8 cellular contexts compared by ENCODE assay signal in the genomic region with DNA sequence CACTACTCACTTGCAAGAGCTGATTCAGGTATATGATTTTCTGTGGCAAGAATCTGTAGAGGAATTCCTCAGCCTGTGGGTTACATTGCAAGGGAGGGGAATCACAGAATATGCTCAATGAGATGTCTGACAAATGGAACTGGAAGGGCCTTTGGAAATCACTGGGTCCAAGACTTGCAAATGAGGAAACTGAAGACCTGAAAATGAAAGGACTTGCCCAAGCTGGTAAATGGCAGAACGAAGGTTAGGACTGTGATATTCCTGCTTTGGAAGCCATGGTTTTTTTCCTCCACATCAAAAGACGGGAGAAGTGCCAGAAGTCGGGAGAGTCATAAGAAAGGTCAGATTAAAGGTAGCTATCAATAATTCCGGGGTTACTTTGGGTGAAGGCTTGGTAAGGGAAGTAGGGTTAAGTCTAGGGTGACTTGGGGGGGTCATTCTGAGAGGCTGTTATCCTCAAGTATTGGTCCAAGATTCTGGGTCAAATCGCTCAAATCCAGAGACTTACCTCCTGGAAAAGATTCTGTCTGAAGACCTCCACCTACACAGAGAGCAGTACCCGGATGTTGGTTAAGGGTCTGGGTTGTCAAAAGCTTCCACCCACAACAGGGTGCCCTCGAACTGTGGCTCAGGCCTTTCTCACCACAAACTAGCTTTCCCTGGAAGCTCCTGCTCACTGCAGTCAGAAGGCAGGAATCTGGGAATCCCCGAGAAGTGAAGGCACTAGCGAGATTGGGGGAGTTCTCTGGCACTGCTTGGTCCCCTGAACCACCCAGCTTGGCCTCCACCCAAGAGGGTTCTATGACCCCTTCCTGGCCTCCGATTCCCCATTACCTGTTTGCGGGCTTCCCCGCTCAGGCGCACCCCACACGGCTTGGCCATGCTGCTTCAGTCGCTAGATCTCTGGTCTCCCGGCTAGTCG. TPM values are rescaled to one million over a fixed set of nuclear protein-coding genes. Genes with fewer than 3 reads are reported as not detected.
A peak's percentile ranks its signal among the peaks of the same experiment; 100 is the strongest.
DNase-seq lines count a peak whose midpoint lies in the region; ATAC-seq, FAIRE-seq and TF ChIP-seq lines count a peak whose summit lies in the region.

A gene with protein sequence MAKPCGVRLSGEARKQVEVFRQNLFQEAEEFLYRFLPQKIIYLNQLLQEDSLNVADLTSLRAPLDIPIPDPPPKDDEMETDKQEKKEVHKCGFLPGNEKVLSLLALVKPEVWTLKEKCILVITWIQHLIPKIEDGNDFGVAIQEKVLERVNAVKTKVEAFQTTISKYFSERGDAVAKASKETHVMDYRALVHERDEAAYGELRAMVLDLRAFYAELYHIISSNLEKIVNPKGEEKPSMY (minus strand): TSS at position 911 of the 922 bp plus-strand sequence. CDS start 29 bp downstream, at position 882.

- peak within 1 kb of the TSS; percentile 99 for H3K4me3 Mint-ChIP-seq in osteocyte (ENCODE audit: unreplicated experiment)

- H3K9me3 ChIP-seq in A549 = no peaks in the 10 kb centered on the region
- no peaks in the 10 kb centered on the region for H3K9me3 ChIP-seq in WERI-Rb-1 (ENCODE audit: severe bottlenecking)

- H3K9me3 Mint-ChIP-seq in osteocyte (ENCODE audit: unreplicated experiment) = no peaks in the 10 kb centered on the region

- H3K4me1 Mint-ChIP-seq in osteocyte (ENCODE audit: unreplicated experiment) = peaks cover 30% of the 10 kb centered on the region

- peak; percentile 71 for TF ChIP-seq POLR2A in A549 (IDR thresholded peaks at IDR 0.05; ENCODE audit: low read length)

- H3K36me3 Mint-ChIP-seq in osteocyte (ENCODE audit: unreplicated experiment) = peaks cover 16% of the 10 kb centered on the region

- no peak for FAIRE-seq in A549 (lab: Jason Lieb, UNC)
- FAIRE-seq in frontal cortex (lab: Jason Lieb, UNC) = no peak

- H3K4me3 ChIP-seq in A549 (peak within 1 kb of the TSS; percentile 89), WERI-Rb-1 (ENCODE audit: low read depth, low read length) (peak within 1 kb of the TSS; percentile 83)

- 3% methylated on average over 17 of the region's 17 CpGs for WGBS in A549 (ENCODE audit: missing lambda C conversion rate)

- H3K36me3 ChIP-seq in WERI-Rb-1 = peaks cover 41% of the 10 kb centered on the region

- peak; percentile 0 to 1; a peak in 2 of 6 replicates for ATAC-seq in A549
- no peak for ATAC-seq in HG03135 (IDR thresholded peaks at IDR 0.05; ENCODE audit: unreplicated experiment)

- CTCF ChIA-PET in A549 (lab: Yijun Ruan, JAX) = interaction anchor here (0.6 to 12.6 kb wide), 12 partner anchors 9 to 825 kb away, joined by 3 to 168 read pairs (median 3); a partner anchor contains a TSS

- H3K27ac ChIP-seq in A549 (peak within 1 kb of the TSS; percentile 91 to 98), WERI-Rb-1 (peak within 1 kb of the TSS; percentile 76)

- TF ChIP-seq CTCF in A549 (IDR thresholded peaks at IDR 0.05) (no peak), WERI-Rb-1 (IDR thresholded peaks at IDR 0.05; ENCODE audit: low read depth, low read length) (no peak), osteocyte (IDR thresholded peaks at IDR 0.05) (no peak), GM10266 (IDR thresholded peaks at IDR 0.05; ENCODE audit: control insufficient read depth, insufficient read depth, low read depth, missing control alignments) (no peak)

- POLR2A ChIA-PET in A549 (lab: Yijun Ruan, JAX) = interaction anchor here (0.6 to 2.5 kb wide), 10 partner anchors 10 to 888 kb away, joined by 3 to 18 read pairs (median 4); a partner anchor contains a TSS

- no peak for TF ChIP-seq EP300 in A549 (IDR thresholded peaks at IDR 0.05)

- peak within 1 kb of the TSS; percentile 85 for H3K4me2 ChIP-seq in A549

- H3K27ac Mint-ChIP-seq in osteocyte (ENCODE audit: unreplicated experiment) = peak within 1 kb of the TSS; percentile 99

- H3K4me1 ChIP-seq in A549 = peaks cover 18% of the 10 kb centered on the region

- TF ChIP-seq RAD21 in A549 (conservative IDR thresholded peaks at IDR 0.05 in 1 of 2, IDR thresholded peaks at IDR 0.05 in 1 of 2) = no peak

- peak in 1 of 2 experiments; percentile 51 for DNase-seq in A549 (ENCODE audit: low read depth in 1 of 2, low spot score in 1 of 2)
- no peak for DNase-seq in H4 (ENCODE audit: low spot score)
- DNase-seq in WERI-Rb-1 = no peak
- DNase-seq in frontal cortex (ENCODE audit: low spot score in 2 of 2) = no peak
- no peak for DNase-seq in osteocyte (ENCODE audit: extremely low spot score, unreplicated experiment)
- DNase-seq in SKM-1 treated with dmso at 0.1 percent for 144 hours (lab: John Stamatoyannopoulos, UW; ENCODE audit: unreplicated experiment) = no peak
- DNase-seq in GM10266 (ENCODE audit: extremely low spot score) = no peak

- H3K27me3 ChIP-seq in WERI-Rb-1 (ENCODE audit: insufficient read depth, low read depth, severe bottlenecking) = no peaks in the 10 kb centered on the region

- H3K27me3 Mint-ChIP-seq in osteocyte (ENCODE audit: unreplicated experiment) = no peaks in the 10 kb centered on the region

TF ChIP-seq in A549, 52 proteins besides CTCF, POLR2A, EP300 and RAD21:
- TF ChIP-seq, protein P1, sequence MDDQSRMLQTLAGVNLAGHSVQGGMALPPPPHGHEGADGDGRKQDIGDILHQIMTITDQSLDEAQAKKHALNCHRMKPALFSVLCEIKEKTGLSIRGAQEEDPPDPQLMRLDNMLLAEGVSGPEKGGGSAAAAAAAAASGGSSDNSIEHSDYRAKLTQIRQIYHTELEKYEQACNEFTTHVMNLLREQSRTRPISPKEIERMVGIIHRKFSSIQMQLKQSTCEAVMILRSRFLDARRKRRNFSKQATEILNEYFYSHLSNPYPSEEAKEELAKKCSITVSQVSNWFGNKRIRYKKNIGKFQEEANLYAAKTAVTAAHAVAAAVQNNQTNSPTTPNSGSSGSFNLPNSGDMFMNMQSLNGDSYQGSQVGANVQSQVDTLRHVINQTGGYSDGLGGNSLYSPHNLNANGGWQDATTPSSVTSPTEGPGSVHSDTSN (IDR thresholded peaks at IDR 0.05) = no peak
- no peak for TF ChIP-seq CEBPB (IDR thresholded peaks at IDR 0.05)
- TF ChIP-seq KDM5A (IDR thresholded peaks at IDR 0.05) = no peak
- TF ChIP-seq, protein P2, sequence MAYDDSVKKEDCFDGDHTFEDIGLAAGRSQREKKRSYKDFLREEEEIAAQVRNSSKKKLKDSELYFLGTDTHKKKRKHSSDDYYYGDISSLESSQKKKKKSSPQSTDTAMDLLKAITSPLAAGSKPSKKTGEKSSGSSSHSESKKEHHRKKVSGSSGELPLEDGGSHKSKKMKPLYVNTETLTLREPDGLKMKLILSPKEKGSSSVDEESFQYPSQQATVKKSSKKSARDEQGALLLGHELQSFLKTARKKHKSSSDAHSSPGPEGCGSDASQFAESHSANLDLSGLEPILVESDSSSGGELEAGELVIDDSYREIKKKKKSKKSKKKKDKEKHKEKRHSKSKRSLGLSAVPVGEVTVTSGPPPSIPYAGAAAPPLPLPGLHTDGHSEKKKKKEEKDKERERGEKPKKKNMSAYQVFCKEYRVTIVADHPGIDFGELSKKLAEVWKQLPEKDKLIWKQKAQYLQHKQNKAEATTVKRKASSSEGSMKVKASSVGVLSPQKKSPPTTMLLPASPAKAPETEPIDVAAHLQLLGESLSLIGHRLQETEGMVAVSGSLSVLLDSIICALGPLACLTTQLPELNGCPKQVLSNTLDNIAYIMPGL (CRISPR knock-in tag; IDR thresholded peaks at IDR 0.05; ENCODE audit: borderline replicate concordance) = no peak
- TF ChIP-seq, protein P3, sequence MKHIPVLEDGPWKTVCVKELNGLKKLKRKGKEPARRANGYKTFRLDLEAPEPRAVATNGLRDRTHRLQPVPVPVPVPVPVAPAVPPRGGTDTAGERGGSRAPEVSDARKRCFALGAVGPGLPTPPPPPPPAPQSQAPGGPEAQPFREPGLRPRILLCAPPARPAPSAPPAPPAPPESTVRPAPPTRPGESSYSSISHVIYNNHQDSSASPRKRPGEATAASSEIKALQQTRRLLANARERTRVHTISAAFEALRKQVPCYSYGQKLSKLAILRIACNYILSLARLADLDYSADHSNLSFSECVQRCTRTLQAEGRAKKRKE (CRISPR knock-in tag; IDR thresholded peaks at IDR 0.05; ENCODE audit: low read depth) = no peak
- TF ChIP-seq RFX5 (IDR thresholded peaks at IDR 0.05) = no peak
- no peak for TF ChIP-seq ZSCAN20 (CRISPR knock-in tag; IDR thresholded peaks at IDR 0.05)
- no peak for TF ChIP-seq CBX2 (IDR thresholded peaks at IDR 0.05; ENCODE audit: borderline replicate concordance, low read depth)
- TF ChIP-seq RCOR1 (IDR thresholded peaks at IDR 0.05; ENCODE audit: low read depth, low read length) = no peak
- TF ChIP-seq JUN (IDR thresholded peaks at IDR 0.05) = 0 out of 5 replicates have a peak, but pooled peaks of 1 of the 2 experiments have one; percentile 30
- no peak for TF ChIP-seq FOSL2 (IDR thresholded peaks at IDR 0.05)
- no peak for TF ChIP-seq FOSL2 (CRISPR knock-in tag; IDR thresholded peaks at IDR 0.05)
- no peak for TF ChIP-seq FOXS1 (CRISPR knock-in tag; IDR thresholded peaks at IDR 0.05)
- no peak for TF ChIP-seq TFCP2L1 (CRISPR knock-in tag; IDR thresholded peaks at IDR 0.05)
- TF ChIP-seq, protein P4, sequence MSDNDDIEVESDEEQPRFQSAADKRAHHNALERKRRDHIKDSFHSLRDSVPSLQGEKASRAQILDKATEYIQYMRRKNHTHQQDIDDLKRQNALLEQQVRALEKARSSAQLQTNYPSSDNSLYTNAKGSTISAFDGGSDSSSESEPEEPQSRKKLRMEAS (IDR thresholded peaks at IDR 0.05) = peak; percentile 12; the same call in 1 of the 2 replicates
- TF ChIP-seq ZFP36 (IDR thresholded peaks at IDR 0.05; ENCODE audit: borderline replicate concordance, partially characterized antibody) = no peak
- no peak for TF ChIP-seq SMC3 (IDR thresholded peaks at IDR 0.05)
- no peak for TF ChIP-seq MYC (IDR thresholded peaks at IDR 0.05; ENCODE audit: borderline replicate concordance, low read length)
- TF ChIP-seq EHMT2 (IDR thresholded peaks at IDR 0.05; ENCODE audit: low read depth) = no peak

RNA-seq across cellular contexts. Expression of the gene that starts here (rescaled TPM):
- polyA plus RNA-seq in A549 (2011; rRNA removed) (137 and 168 TPM in 2 replicates), A549 (2017; fragmentation: RNase III; extraction: RNeasy Plus Mini Kit Qiagen cat#74134 plus additional on column Dnase treatment) (144 to 193 TPM (median 161 TPM) in 3 replicates)
- 120 and 125 TPM in 2 replicates for polyA plus RNA-seq in A549 (2012; cell fraction: cytosol; rRNA removed)
- polyA plus RNA-seq in A549 (2012; cell fraction: nucleus; rRNA removed) = 71.3 and 120 TPM in 2 replicates
- 35.1 and 41.5 TPM in 2 replicates for polyA minus RNA-seq in A549 (2011; rRNA and poly(A)+ RNA removed)
- total RNA-seq in H4 (2014; rRNA removed; shearing (Covaris generic)) = 346 and 383 TPM in 2 replicates
- total RNA-seq in frontal cortex (25.7 TPM), osteocyte (86.2 and 91.8 TPM in 2 replicates)
